ENCODE assay signal across 1 cellular context in the genomic region with DNA sequence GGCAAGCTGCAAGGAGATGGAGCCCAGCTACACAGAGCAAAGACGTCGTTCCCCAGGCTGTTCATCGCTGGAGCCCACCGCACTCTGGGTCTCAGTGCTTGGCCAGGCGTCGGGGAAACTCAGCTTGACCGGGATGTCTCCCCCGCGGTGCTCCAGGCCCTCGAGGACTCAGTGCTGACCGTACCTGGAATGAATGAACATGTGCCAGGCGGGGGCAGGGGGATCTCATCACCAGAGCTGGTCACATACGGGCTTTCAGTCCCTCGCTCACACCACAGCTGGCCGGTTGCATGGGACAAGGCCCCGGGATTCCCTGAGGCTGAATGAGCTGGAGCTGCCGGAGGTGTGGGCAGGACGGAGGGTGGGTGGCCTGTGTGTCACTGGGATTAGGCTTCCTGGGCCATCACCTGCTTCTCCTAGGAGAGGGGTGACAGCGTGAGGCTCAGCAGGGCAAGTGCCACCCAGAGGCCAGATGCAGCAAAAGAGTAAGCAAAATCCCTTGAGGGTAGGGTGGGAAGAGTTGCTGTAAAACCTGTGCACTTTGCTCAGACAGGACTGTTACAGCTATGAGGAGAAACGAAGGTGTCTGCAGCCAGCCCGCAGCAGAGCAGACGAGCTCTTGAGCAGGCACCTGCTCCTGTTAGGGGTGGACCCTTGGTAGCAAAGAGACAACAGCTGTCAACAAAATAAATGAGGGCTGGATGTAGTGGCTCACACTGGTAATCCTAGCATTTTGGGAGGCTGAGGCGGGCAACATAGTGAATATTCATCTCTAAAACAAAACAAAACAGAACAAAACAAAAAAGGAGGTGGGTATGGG.
TF ChIP-seq lines count a peak whose summit lies in the region.

No MANE protein-coding gene starts in this region.

TF ChIP-seq in GM23338, 12 proteins besides CTCF, POLR2A, EP300 and RAD21 (continued from another document):
- TF ChIP-seq, protein P1, sequence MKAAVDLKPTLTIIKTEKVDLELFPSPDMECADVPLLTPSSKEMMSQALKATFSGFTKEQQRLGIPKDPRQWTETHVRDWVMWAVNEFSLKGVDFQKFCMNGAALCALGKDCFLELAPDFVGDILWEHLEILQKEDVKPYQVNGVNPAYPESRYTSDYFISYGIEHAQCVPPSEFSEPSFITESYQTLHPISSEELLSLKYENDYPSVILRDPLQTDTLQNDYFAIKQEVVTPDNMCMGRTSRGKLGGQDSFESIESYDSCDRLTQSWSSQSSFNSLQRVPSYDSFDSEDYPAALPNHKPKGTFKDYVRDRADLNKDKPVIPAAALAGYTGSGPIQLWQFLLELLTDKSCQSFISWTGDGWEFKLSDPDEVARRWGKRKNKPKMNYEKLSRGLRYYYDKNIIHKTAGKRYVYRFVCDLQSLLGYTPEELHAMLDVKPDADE (IDR thresholded peaks at IDR 0.05), result no peak
- no peak for TF ChIP-seq NANOG (IDR thresholded peaks at IDR 0.05; ENCODE audit: borderline replicate concordance)
- no peak for TF ChIP-seq JUNB (IDR thresholded peaks at IDR 0.05; ENCODE audit: unreplicated experiment)
- TF ChIP-seq ZNF114 (CRISPR knock-in tag; IDR thresholded peaks at IDR 0.05), result no peak
- no peak for TF ChIP-seq STAT1 (IDR thresholded peaks at IDR 0.05; ENCODE audit: unreplicated experiment)
- TF ChIP-seq EZH2phosphoT487 (IDR thresholded peaks at IDR 0.05; ENCODE audit: unreplicated experiment), result no peak
- TF ChIP-seq ZNF331 (CRISPR knock-in tag; IDR thresholded peaks at IDR 0.05; ENCODE audit: low read depth), result no peak
- no peak for TF ChIP-seq EZH2 (IDR thresholded peaks at IDR 0.05; ENCODE audit: low read depth, unreplicated experiment)
- TF ChIP-seq POLR2AphosphoS5 (IDR thresholded peaks at IDR 0.05; ENCODE audit: low read depth), result no peak
- TF ChIP-seq, protein P2, sequence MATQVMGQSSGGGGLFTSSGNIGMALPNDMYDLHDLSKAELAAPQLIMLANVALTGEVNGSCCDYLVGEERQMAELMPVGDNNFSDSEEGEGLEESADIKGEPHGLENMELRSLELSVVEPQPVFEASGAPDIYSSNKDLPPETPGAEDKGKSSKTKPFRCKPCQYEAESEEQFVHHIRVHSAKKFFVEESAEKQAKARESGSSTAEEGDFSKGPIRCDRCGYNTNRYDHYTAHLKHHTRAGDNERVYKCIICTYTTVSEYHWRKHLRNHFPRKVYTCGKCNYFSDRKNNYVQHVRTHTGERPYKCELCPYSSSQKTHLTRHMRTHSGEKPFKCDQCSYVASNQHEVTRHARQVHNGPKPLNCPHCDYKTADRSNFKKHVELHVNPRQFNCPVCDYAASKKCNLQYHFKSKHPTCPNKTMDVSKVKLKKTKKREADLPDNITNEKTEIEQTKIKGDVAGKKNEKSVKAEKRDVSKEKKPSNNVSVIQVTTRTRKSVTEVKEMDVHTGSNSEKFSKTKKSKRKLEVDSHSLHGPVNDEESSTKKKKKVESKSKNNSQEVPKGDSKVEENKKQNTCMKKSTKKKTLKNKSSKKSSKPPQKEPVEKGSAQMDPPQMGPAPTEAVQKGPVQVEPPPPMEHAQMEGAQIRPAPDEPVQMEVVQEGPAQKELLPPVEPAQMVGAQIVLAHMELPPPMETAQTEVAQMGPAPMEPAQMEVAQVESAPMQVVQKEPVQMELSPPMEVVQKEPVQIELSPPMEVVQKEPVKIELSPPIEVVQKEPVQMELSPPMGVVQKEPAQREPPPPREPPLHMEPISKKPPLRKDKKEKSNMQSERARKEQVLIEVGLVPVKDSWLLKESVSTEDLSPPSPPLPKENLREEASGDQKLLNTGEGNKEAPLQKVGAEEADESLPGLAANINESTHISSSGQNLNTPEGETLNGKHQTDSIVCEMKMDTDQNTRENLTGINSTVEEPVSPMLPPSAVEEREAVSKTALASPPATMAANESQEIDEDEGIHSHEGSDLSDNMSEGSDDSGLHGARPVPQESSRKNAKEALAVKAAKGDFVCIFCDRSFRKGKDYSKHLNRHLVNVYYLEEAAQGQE (IDR thresholded peaks at IDR 0.05; ENCODE audit: unreplicated experiment), result no peak
- no peak for TF ChIP-seq CREB1 (CRISPR knock-in tag; IDR thresholded peaks at IDR 0.05; ENCODE audit: low read depth)
